ENCODE assay signal across 25 cellular contexts in the genomic region with DNA sequence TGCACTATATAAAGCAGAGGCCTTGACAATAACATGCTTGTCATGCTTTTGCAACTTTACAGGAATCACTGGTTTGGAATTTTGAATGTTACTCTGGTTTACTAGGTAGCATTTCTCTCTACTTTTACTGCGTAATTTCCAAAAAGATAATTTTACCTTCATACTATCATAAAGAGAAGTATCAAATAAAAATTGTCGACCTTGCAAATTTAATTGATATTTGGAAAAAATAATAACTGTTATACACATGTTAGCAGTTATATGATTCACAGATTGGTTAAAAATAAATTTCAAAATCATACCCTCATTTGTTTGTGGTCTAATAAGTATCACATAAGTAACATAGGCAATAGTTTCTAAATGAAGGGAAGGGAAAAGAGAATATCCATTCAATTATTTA.
"Had no signal": no experiment of that assay in that cellular context is flagged by ENCODE, and none has a peak within 500 bp of the region (broad histone marks: within the 10 kb centered on the region; RNA-seq: fewer than 3 reads in every experiment).

No MANE protein-coding gene starts in this region.

- DNase-seq: cerebellar nuclear complex; colonic mucosa; effector CD8-positive, alpha-beta T cell; endodermal cell; hypothalamus; immature natural killer cell; left lung; mammary epithelial cell; naive thymus-derived CD8-positive, alpha-beta T cell; nephron progenitor cell; nucleus accumbens; right cardiac atrium; spleen; stimulated activated CD4-positive, alpha-beta T cell treated with anti-CD3 and anti-CD28 coated beads, Interleukin-4, amount 100 ng/mL, for 4 hours; stimulated activated naive CD8-positive, alpha-beta T cell treated with anti-CD3 and anti-CD28 coated beads, Interleukin-15, Interleukin-2, amounts not matched to agents 100 U/mL and 50 U/mL, for 24 hours; upper lobe of left lung had no signal

- H3K27me3 ChIP-seq: colonic mucosa, left lung, spleen, tibial nerve, upper lobe of left lung had no signal

- FAIRE-seq: frontal cortex, keratinocyte had no signal

- ATAC-seq: esophagus mucosa; left lung; naive thymus-derived CD8-positive, alpha-beta T cell; right cardiac atrium; stimulated activated memory B cell treated with anti-CD40 and anti-IgM and Interleukin-4, amounts not matched to agents 10 μg/mL and 1 μg/mL and 100 μg/mL, for 72 hours; stimulated activated naive CD8-positive, alpha-beta T cell treated with anti-CD3 and anti-CD28 coated beads, Interleukin-15, Interleukin-2, amounts not matched to agents 100 U/mL and 50 U/mL, for 24 hours had no signal

- H3K4me1 ChIP-seq: colonic mucosa, left lung, prostate gland, spleen, tibial nerve, upper lobe of left lung had no signal

- H3K36me3 ChIP-seq: colonic mucosa, left lung, prostate gland, spleen, thoracic aorta, tibial nerve, upper lobe of left lung had no signal

- H3K4me3 ChIP-seq: colonic mucosa, left lung, prostate gland, skin epidermis, spleen, thoracic aorta, tibial nerve, upper lobe of left lung had no signal

- H3K27ac ChIP-seq: colonic mucosa, epithelial cell of prostate, left lung, prostate gland, skin epidermis, spleen, thoracic aorta, tibial nerve, upper lobe of left lung had no signal

- H3K9me3 ChIP-seq: colonic mucosa, left lung, prostate gland, thoracic aorta, tibial nerve, upper lobe of left lung had no signal
